ENCODE assay signal across 9 cellular contexts in genomic region chr1:2528966-2529750, GRCh38. TPM values are rescaled to one million over a fixed set of nuclear protein-coding genes. Genes with fewer than 3 reads are reported as not detected.
DNase-seq lines count a peak whose midpoint lies in the region; ATAC-seq and FAIRE-seq lines count a peak whose summit lies in the region.
"Had no signal": no experiment of that assay in that cellular context is flagged by ENCODE, and none has a peak within 500 bp of the region (broad histone marks: within the 10 kb centered on the region; RNA-seq: fewer than 3 reads in every experiment).

No MANE protein-coding gene starts in this region.

- H3K27ac ChIP-seq in right cardiac atrium (ENCODE audit: low read length), result peak overlapping the region; percentile 5

- DNase-seq in DMS79 treated with DMSO at 0.1 percent for 48 hours (lab: John Stamatoyannopoulos, UW) (peak; percentile 27), DMS79 (lab: John Stamatoyannopoulos, UW) (no peak), right cardiac atrium (peak in 2 of 3 donors; percentile 82 to 83), NCI-H2196 (lab: John Stamatoyannopoulos, UW; ENCODE audit: unreplicated experiment) (no peak), frontal cortex (ENCODE audit: low spot score in 2 of 2) (no peak), NCI-H1092 treated with DMSO at 0.1 percent for 48 hours (lab: John Stamatoyannopoulos, UW) (no peak)
- DNase-seq in activated T-cell treated with anti-CD3 and anti-CD28 coated beads, Interleukin-2, amount 50 U/mL, for 24 hours, result peak; percentile 66

- peaks cover 17% of the 10 kb centered on the region for H3K4me1 ChIP-seq in right cardiac atrium (ENCODE audit: control insufficient read depth, insufficient read depth, low read length)

- H3K4me1 Mint-ChIP-seq in activated T-cell treated with anti-CD3 and anti-CD28 coated beads, Interleukin-2, amount 50 U/mL, for 24 hours (ENCODE audit: low read depth), result peaks cover 35% of the 10 kb centered on the region
- H3K4me1 Mint-ChIP-seq in stimulated activated memory B cell treated with anti-CD40 and anti-IgM and Interleukin-4, amounts not matched to agents 10 μg/mL and 1 μg/mL and 100 μg/mL, for 72 hours, result peaks cover 41% of the 10 kb centered on the region

- H3K9me3 Mint-ChIP-seq in activated T-cell treated with anti-CD3 and anti-CD28 coated beads, Interleukin-2, amount 50 U/mL, for 24 hours, result no peaks in the 10 kb centered on the region
- no peaks in the 10 kb centered on the region for H3K9me3 Mint-ChIP-seq in stimulated activated memory B cell treated with anti-CD40 and anti-IgM and Interleukin-4, amounts not matched to agents 10 μg/mL and 1 μg/mL and 100 μg/mL, for 72 hours

- H3K4me3 Mint-ChIP-seq in activated T-cell treated with anti-CD3 and anti-CD28 coated beads, Interleukin-2, amount 50 U/mL, for 24 hours, result peak overlapping the region; percentile 62
- peak overlapping the region; percentile 80 for H3K4me3 Mint-ChIP-seq in stimulated activated memory B cell treated with anti-CD40 and anti-IgM and Interleukin-4, amounts not matched to agents 10 μg/mL and 1 μg/mL and 100 μg/mL, for 72 hours

- no peak for ATAC-seq in right cardiac atrium
- no peak for ATAC-seq in stimulated activated memory B cell treated with anti-CD40 and anti-IgM and Interleukin-4, amounts not matched to agents 10 μg/mL and 1 μg/mL and 100 μg/mL, for 72 hours

- no peaks in the 10 kb centered on the region for H3K9me3 ChIP-seq in right cardiac atrium (ENCODE audit: control insufficient read depth, low read length)

- H3K27me3 Mint-ChIP-seq in activated T-cell treated with anti-CD3 and anti-CD28 coated beads, Interleukin-2, amount 50 U/mL, for 24 hours, result peaks cover 34% of the 10 kb centered on the region
- H3K27me3 Mint-ChIP-seq in stimulated activated memory B cell treated with anti-CD40 and anti-IgM and Interleukin-4, amounts not matched to agents 10 μg/mL and 1 μg/mL and 100 μg/mL, for 72 hours, result peaks cover 21% of the 10 kb centered on the region

- WGBS in right cardiac atrium, result 7% methylated on average over 77 of the region's 77 CpGs

- intact Hi-C loops in right cardiac atrium (cut with DNase I), result no loop called here

- no peaks in the 10 kb centered on the region for H3K27me3 ChIP-seq in right cardiac atrium (ENCODE audit: control insufficient read depth, insufficient read depth)

- H3K4me3 ChIP-seq in right cardiac atrium (ENCODE audit: low read length), result peak overlapping the region; percentile 52

- peaks cover 10% of the 10 kb centered on the region for H3K36me3 Mint-ChIP-seq in activated T-cell treated with anti-CD3 and anti-CD28 coated beads, Interleukin-2, amount 50 U/mL, for 24 hours (ENCODE audit: low read depth)
- no peaks in the 10 kb centered on the region for H3K36me3 Mint-ChIP-seq in stimulated activated memory B cell treated with anti-CD40 and anti-IgM and Interleukin-4, amounts not matched to agents 10 μg/mL and 1 μg/mL and 100 μg/mL, for 72 hours

- peak overlapping the region; percentile 22 for H3K27ac Mint-ChIP-seq in activated T-cell treated with anti-CD3 and anti-CD28 coated beads, Interleukin-2, amount 50 U/mL, for 24 hours
- H3K27ac Mint-ChIP-seq in stimulated activated memory B cell treated with anti-CD40 and anti-IgM and Interleukin-4, amounts not matched to agents 10 μg/mL and 1 μg/mL and 100 μg/mL, for 72 hours, result peak overlapping the region; percentile 37

- no peak for FAIRE-seq in frontal cortex (lab: Jason Lieb, UNC)

RNA-seq across cellular contexts. Expression of gene HES5, which starts 0.9 kb away (rescaled TPM):
- 1 to 10 TPM in 2 of 4 donors, under 1 TPM in 2; 0.61 to 1.8 (median 1.2) TPM for total RNA-seq in right cardiac atrium
- 0.52 TPM for polyA plus RNA-seq in right cardiac atrium
- 41.2 TPM for total RNA-seq in frontal cortex
- total RNA-seq: M059J had no signal

RNA-seq across cellular contexts. Expression of gene PANK4, which starts 2.8 kb away (rescaled TPM):
- total RNA-seq in right cardiac atrium (10 to 100 TPM; 35.2 to 51.3 (median 45.1) TPM), frontal cortex (32.6 TPM)
- polyA plus RNA-seq in right cardiac atrium, result 38.7 TPM

RNA-seq across cellular contexts. Expression of gene TNFRSF14, which starts 27.0 kb away (rescaled TPM):
- total RNA-seq in right cardiac atrium (10 to 100 TPM; 17.6 to 25.5 (median 21.8) TPM), frontal cortex (2.4 TPM)
- 27.6 TPM for polyA plus RNA-seq in right cardiac atrium

RNA-seq across cellular contexts. Expression of gene PLCH2, which starts 53.1 kb away (rescaled TPM):
- total RNA-seq in right cardiac atrium, result under 1 TPM in 3 of 4 donors, not detected in 1; 0.08 to 0.64 (median 0.09) TPM
- 0.16 TPM for polyA plus RNA-seq in right cardiac atrium
- total RNA-seq in frontal cortex, result 9.0 TPM
- total RNA-seq: M059J had no signal

RNA-seq across cellular contexts. Expression of gene PRXL2B, which starts 57.4 kb away (rescaled TPM):
- total RNA-seq in right cardiac atrium (10 to 100 TPM in 2 of 4 donors, 1 to 10 TPM in 2; 8.0 to 11.8 (median 10.4) TPM), frontal cortex (12.6 TPM)
- polyA plus RNA-seq in right cardiac atrium, result 9.3 TPM

Comparison
In these comparisons a context has a peak if more than half of its experiments do, and no peak if none do; other contexts are left out.
1. DNase-seq: peak in DMS79 treated with DMSO at 0.1 percent for 48 hours (single experiment), activated T-cell treated with anti-CD3 and anti-CD28 coated beads, Interleukin-2, amount 50 U/mL, for 24 hours (single experiment) and right cardiac atrium (2 of 3); none in DMS79 (single experiment), NCI-H2196 (single experiment), frontal cortex (0 of 2) and NCI-H1092 treated with DMSO at 0.1 percent for 48 hours (single experiment).
2. RNA of gene HES5, which starts 0.9 kb away (total RNA-seq): 41.2 TPM in frontal cortex (single experiment); 0.61 to 1.8 TPM in right cardiac atrium; every median in the first group is over 10 times any median in the second.